ENCODE assay signal across 8 cellular contexts in genomic region chr11:34438529-34439507, GRCh38. TPM values are rescaled to one million over a fixed set of nuclear protein-coding genes. Genes with fewer than 3 reads are reported as not detected.
DNase-seq lines count a peak whose midpoint lies in the region; ATAC-seq and TF ChIP-seq lines count a peak whose summit lies in the region.

TSS of gene CAT (plus strand) at chr11:34438934. CDS start at chr11:34439014, 80 bp downstream.

- peak within 1 kb of the TSS; percentile 88 for H2AFZ ChIP-seq in PC-3 (ENCODE audit: low read length)

- no peaks in the 10 kb centered on the region for H3K27me3 ChIP-seq in PC-3 (ENCODE audit: low read length)

- peak within 1 kb of the TSS; percentile 87 for H3K9ac ChIP-seq in PC-3 (ENCODE audit: low read length)

- peak within 1 kb of the TSS; percentile 89 for H3K4me3 ChIP-seq in PC-3 (ENCODE audit: low read length)

- H3K4me1 ChIP-seq in PC-3 (ENCODE audit: insufficient read depth, low read length), result peaks cover 27% of the 10 kb centered on the region

- intact Hi-C loops in PC-3 (cut with micrococcal nuclease), result loop anchor here (1.0 kb wide), 1 partner anchor 68 kb away; no protein-coding TSS in a partner anchor

- H3K27me3 Mint-ChIP-seq in IgD-negative memory B cell, result no peaks in the 10 kb centered on the region
- no peaks in the 10 kb centered on the region for H3K27me3 Mint-ChIP-seq in stimulated activated memory B cell treated with anti-CD40 and anti-IgM and Interleukin-4, amounts not matched to agents 10 μg/mL and 1 μg/mL and 100 μg/mL, for 72 hours

- H3K27ac ChIP-seq in PC-3 (ENCODE audit: low read length) (peak within 1 kb of the TSS; percentile 53), epithelial cell of prostate (peak within 1 kb of the TSS; percentile 52)

- 0 out of 2 replicates have a peak, but pooled peaks cover 4% of the 10 kb centered on the region for H4K20me1 ChIP-seq in PC-3 (ENCODE audit: low read length)

- H3K36me3 Mint-ChIP-seq in IgD-negative memory B cell, result peaks cover 4% of the 10 kb centered on the region
- peaks cover 11% of the 10 kb centered on the region for H3K36me3 Mint-ChIP-seq in stimulated activated memory B cell treated with anti-CD40 and anti-IgM and Interleukin-4, amounts not matched to agents 10 μg/mL and 1 μg/mL and 100 μg/mL, for 72 hours

- H3K9me3 Mint-ChIP-seq in IgD-negative memory B cell, result no peaks in the 10 kb centered on the region
- no peaks in the 10 kb centered on the region for H3K9me3 Mint-ChIP-seq in stimulated activated memory B cell treated with anti-CD40 and anti-IgM and Interleukin-4, amounts not matched to agents 10 μg/mL and 1 μg/mL and 100 μg/mL, for 72 hours

- no peaks in the 10 kb centered on the region for H3K36me3 ChIP-seq in PC-3 (ENCODE audit: low read depth, low read length)

- peak within 1 kb of the TSS; percentile 97 to 98 (median 98) for H3K4me3 Mint-ChIP-seq in IgD-negative memory B cell
- H3K4me3 Mint-ChIP-seq in stimulated activated memory B cell treated with anti-CD40 and anti-IgM and Interleukin-4, amounts not matched to agents 10 μg/mL and 1 μg/mL and 100 μg/mL, for 72 hours, result peak within 1 kb of the TSS; percentile 90

- CTCF ChIA-PET in PC-3 (lab: Charles Lee), result interaction anchor here (0.6 kb wide), 1 partner anchor 306 kb away, joined by 3 read pairs; no protein-coding TSS in a partner anchor

- H3K4me1 Mint-ChIP-seq in IgD-negative memory B cell, result peaks cover 23 to 33% (median 31%) of the 10 kb centered on the region in 3 donors
- peaks cover 46% of the 10 kb centered on the region for H3K4me1 Mint-ChIP-seq in stimulated activated memory B cell treated with anti-CD40 and anti-IgM and Interleukin-4, amounts not matched to agents 10 μg/mL and 1 μg/mL and 100 μg/mL, for 72 hours

- peak; percentile 96 for ATAC-seq in GM21529 (IDR thresholded peaks at IDR 0.05; ENCODE audit: unreplicated experiment)
- ATAC-seq in PC-3, result peak; percentile 98
- peak; percentile 98 for ATAC-seq in stimulated activated memory B cell treated with anti-CD40 and anti-IgM and Interleukin-4, amounts not matched to agents 10 μg/mL and 1 μg/mL and 100 μg/mL, for 72 hours

- peak within 1 kb of the TSS; percentile 86 for H3K4me2 ChIP-seq in PC-3 (ENCODE audit: low read length)

- no peaks in the 10 kb centered on the region for H3F3A ChIP-seq in PC-3 (ENCODE audit: low read length, unreplicated experiment)

- H3K9me3 ChIP-seq in PC-3 (ENCODE audit: low read length), result no peaks in the 10 kb centered on the region

- no TSS peak for BruUV-seq in PC-3 (replicated peaks; lab: Mats Ljungman, UMichigan)

- peak; percentile 90 for DNase-seq in DMS 273 treated with DMSO at 0.1 percent for 48 hours (lab: John Stamatoyannopoulos, UW)
- peak; percentile 96 for DNase-seq in PC-3
- peak; percentile 97 for DNase-seq in activated T-cell treated with anti-CD3 and anti-CD28 coated beads for 4 hours
- DNase-seq in epithelial cell of prostate (ENCODE audit: low read depth, low spot score), result peak; percentile 85
- DNase-seq in myocyte (ENCODE audit: low read depth), result peak; percentile 99

- TF ChIP-seq CTCF in PC-3 (conservative IDR thresholded peaks at IDR 0.05; ENCODE audit: low read depth, low read length), result no peak

- H3K9me2 ChIP-seq in PC-3 (replicated peaks; ENCODE audit: low read length), result no peaks in the 10 kb centered on the region

- H3K79me2 ChIP-seq in PC-3 (ENCODE audit: low read length), result peaks cover 45% of the 10 kb centered on the region

- peak within 1 kb of the TSS; percentile 91 to 97 (median 96) for H3K27ac Mint-ChIP-seq in IgD-negative memory B cell
- peak within 1 kb of the TSS; percentile 97 for H3K27ac Mint-ChIP-seq in stimulated activated memory B cell treated with anti-CD40 and anti-IgM and Interleukin-4, amounts not matched to agents 10 μg/mL and 1 μg/mL and 100 μg/mL, for 72 hours

- POLR2A ChIA-PET in PC-3 (lab: Charles Lee; ENCODE audit: unreplicated experiment), result interaction anchor here (0.6 kb wide), 2 partner anchors 7 to 309 kb away, joined by 3 to 6 read pairs; no protein-coding TSS in a partner anchor

RNA-seq across cellular contexts. Expression of gene CAT, which starts in this region (rescaled TPM):
- 160 TPM for polyA plus RNA-seq in IgD-negative memory B cell
- total RNA-seq in PC-3 (2014; rRNA removed) (46.6 and 50.5 TPM in 2 replicates), myocyte (80.7 and 145 TPM in 2 replicates)
- 30.8 TPM for polyA plus RNA-seq in myocyte (2012)

Comparison
In these comparisons a context has a peak if more than half of its experiments do, and no peak if none do; other contexts are left out.
1. Peak in every context shown above with its lines: DNase-seq, ATAC-seq, H3K4me3 ChIP-seq and H3K27ac ChIP-seq.